ENCODE assay signal across 1 cellular context in genomic region chr14:89915114-89915878, GRCh38.
TF ChIP-seq lines count a peak whose summit lies in the region.

No MANE protein-coding gene starts in this region.

TF ChIP-seq in HepG2, 621 proteins besides CTCF, POLR2A, EP300 and RAD21 (continued from another document):
- TF ChIP-seq ZNF609 (CRISPR knock-in tag; IDR thresholded peaks at IDR 0.05; ENCODE audit: borderline replicate concordance) (no peak), JUND (CRISPR knock-in tag; IDR thresholded peaks at IDR 0.05) (no peak), REPIN1 (CRISPR knock-in tag; IDR thresholded peaks at IDR 0.05; ENCODE audit: borderline replicate concordance, low read depth) (no peak), ZNF720 (CRISPR knock-in tag; IDR thresholded peaks at IDR 0.05) (no peak), BRCA1 (CRISPR knock-in tag; IDR thresholded peaks at IDR 0.05) (no peak)
TF ChIP-seq in HepG2: peak in this region for 11.
